8 cellular contexts compared by ENCODE assay signal in the genomic region with DNA sequence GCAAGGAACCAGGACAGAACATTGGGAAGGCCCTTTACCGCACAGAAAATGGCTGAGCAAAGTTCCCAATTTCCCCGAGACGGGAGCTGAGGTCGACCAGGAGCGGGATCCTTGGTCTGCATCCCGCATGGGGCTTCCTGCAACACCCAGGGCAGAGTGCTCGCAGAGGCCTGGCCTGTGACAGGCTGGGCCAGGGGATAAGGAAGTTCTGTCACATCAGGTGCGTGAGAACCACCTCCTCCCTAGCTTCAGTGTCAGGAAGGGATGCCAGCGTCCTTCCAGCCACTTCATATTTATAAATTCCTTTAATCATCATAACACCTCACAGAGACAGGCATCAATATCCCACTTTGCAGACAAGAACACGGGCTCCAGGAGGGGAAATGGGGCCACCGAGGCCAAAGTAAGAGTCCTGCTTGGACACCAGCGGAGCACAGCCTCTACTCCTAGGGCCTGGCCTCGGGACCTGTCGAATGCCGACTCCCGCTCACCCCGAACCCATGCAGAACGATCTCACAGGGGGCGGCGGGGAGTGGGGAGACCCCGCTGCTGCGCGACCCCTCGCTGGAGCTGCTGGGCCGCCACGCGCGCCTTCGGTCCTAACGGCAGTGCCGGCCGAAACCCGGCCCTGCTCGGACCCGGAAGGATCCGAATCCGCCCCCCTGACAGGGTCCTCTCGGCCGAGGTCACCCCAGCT. TPM values are rescaled to one million over a fixed set of nuclear protein-coding genes. Genes with fewer than 3 reads are reported as not detected.
DNase-seq lines count a peak whose midpoint lies in the region; ATAC-seq and TF ChIP-seq lines count a peak whose summit lies in the region.

No MANE protein-coding gene starts in this region.

- H3K4me1 Mint-ChIP-seq in activated CD8-positive, alpha-beta T cell treated with anti-CD3 and anti-CD28 coated beads for 36 hours (ENCODE audit: low read depth) = peaks cover 61% of the 10 kb centered on the region
- peaks cover 35% of the 10 kb centered on the region for H3K4me1 Mint-ChIP-seq in osteocyte (ENCODE audit: unreplicated experiment)

- H3K27ac Mint-ChIP-seq in activated CD8-positive, alpha-beta T cell treated with anti-CD3 and anti-CD28 coated beads for 36 hours = peak overlapping the region; percentile 99
- peak overlapping the region; percentile 99 for H3K27ac Mint-ChIP-seq in osteocyte (ENCODE audit: unreplicated experiment)

- H3K9me3 Mint-ChIP-seq in activated CD8-positive, alpha-beta T cell treated with anti-CD3 and anti-CD28 coated beads for 36 hours = no peaks in the 10 kb centered on the region
- H3K9me3 Mint-ChIP-seq in osteocyte (ENCODE audit: unreplicated experiment) = no peaks in the 10 kb centered on the region

- CTCF ChIA-PET in activated CD8-positive, alpha-beta T cell treated with anti-CD3 and anti-CD28 coated beads for 36 hours (lab: Charles Lee) = interaction anchor here (1.0 to 3.3 kb wide), 7 partner anchors 31 to 243 kb away, joined by 3 to 16 read pairs (median 5); a partner anchor contains a TSS

- no peak for TF ChIP-seq POLR2A in GM18505 (IDR thresholded peaks at IDR 0.05; ENCODE audit: borderline replicate concordance, extremely low read depth, insufficient read depth, insufficient read length)

- no peak for TF ChIP-seq CTCF in GM10266 (IDR thresholded peaks at IDR 0.05; ENCODE audit: control insufficient read depth, insufficient read depth, low read depth, missing control alignments)
- TF ChIP-seq CTCF in activated CD8-positive, alpha-beta T cell treated with anti-CD3 and anti-CD28 coated beads for 36 hours (IDR thresholded peaks at IDR 0.05) = no peak
- TF ChIP-seq CTCF in osteocyte (IDR thresholded peaks at IDR 0.05) = no peak

- DNase-seq in GM10266 (ENCODE audit: extremely low spot score) = peak; percentile 44
- DNase-seq in activated CD8-positive, alpha-beta T cell treated with anti-CD3 and anti-CD28 coated beads for 36 hours = peak; percentile 23
- DNase-seq in fibroblast of peridontal ligament (ENCODE audit: extremely low read depth) = peak; percentile 18
- DNase-seq in osteocyte (ENCODE audit: extremely low spot score, unreplicated experiment) = peak; percentile 81
- DNase-seq in GOT3 (lab: John Stamatoyannopoulos, UW) = no peak
- DNase-seq in DMS 273 (lab: John Stamatoyannopoulos, UW; ENCODE audit: unreplicated experiment) = no peak

- ATAC-seq in HG03095 (IDR thresholded peaks at IDR 0.05; ENCODE audit: unreplicated experiment) = peak; percentile 1
- ATAC-seq in activated CD8-positive, alpha-beta T cell treated with anti-CD3 and anti-CD28 coated beads for 36 hours = no peak
- no peak for ATAC-seq in GM18505 (IDR thresholded peaks at IDR 0.05; ENCODE audit: unreplicated experiment)

- peaks cover 55% of the 10 kb centered on the region for H3K36me3 Mint-ChIP-seq in activated CD8-positive, alpha-beta T cell treated with anti-CD3 and anti-CD28 coated beads for 36 hours (ENCODE audit: low read depth)
- H3K36me3 Mint-ChIP-seq in osteocyte (ENCODE audit: unreplicated experiment) = peaks cover 22% of the 10 kb centered on the region

- POLR2A ChIA-PET in activated CD8-positive, alpha-beta T cell treated with anti-CD3 and anti-CD28 coated beads for 36 hours (lab: Charles Lee) = interaction anchor here (0.7 to 5.9 kb wide), 11 partner anchors 10 to 489 kb away, joined by 3 to 43 read pairs (median 4); a partner anchor contains a TSS

- H3K27me3 Mint-ChIP-seq in activated CD8-positive, alpha-beta T cell treated with anti-CD3 and anti-CD28 coated beads for 36 hours = no peaks in the 10 kb centered on the region
- no peaks in the 10 kb centered on the region for H3K27me3 Mint-ChIP-seq in osteocyte (ENCODE audit: unreplicated experiment)

- intact Hi-C loops in activated CD8-positive, alpha-beta T cell treated with anti-CD3 and anti-CD28 coated beads for 36 hours (cut with micrococcal nuclease) = loop anchor here (1.0 kb wide), 1 partner anchor 30 kb away; a partner anchor contains a TSS

- peak overlapping the region; percentile 96 for H3K4me3 Mint-ChIP-seq in activated CD8-positive, alpha-beta T cell treated with anti-CD3 and anti-CD28 coated beads for 36 hours
- H3K4me3 Mint-ChIP-seq in osteocyte (ENCODE audit: unreplicated experiment) = peak overlapping the region; percentile 94

RNA-seq across cellular contexts. Expression of a gene that starts 0.5 kb away (rescaled TPM):
- total RNA-seq in activated CD8-positive, alpha-beta T cell treated with anti-CD3 and anti-CD28 coated beads for 36 hours = 10 to 100 TPM; 58.4 to 68.9 TPM
- 54.6 and 59.3 TPM in 2 replicates for total RNA-seq in osteocyte

RNA-seq across cellular contexts. Expression of a gene that starts 0.8 kb away (rescaled TPM):
- 100 to 1,000 TPM in 1 of 2 experiments, 10 to 100 TPM in 1; 96.5 to 108 TPM for total RNA-seq in activated CD8-positive, alpha-beta T cell treated with anti-CD3 and anti-CD28 coated beads for 36 hours
- 105 and 125 TPM in 2 replicates for total RNA-seq in osteocyte

RNA-seq across cellular contexts. Expression of a gene that starts 13.8 kb away (rescaled TPM):
- total RNA-seq in activated CD8-positive, alpha-beta T cell treated with anti-CD3 and anti-CD28 coated beads for 36 hours = not detected
- total RNA-seq in osteocyte = not detected in 2 replicates

RNA-seq across cellular contexts. Expression of a gene that starts 29.5 kb away (rescaled TPM):
- total RNA-seq in activated CD8-positive, alpha-beta T cell treated with anti-CD3 and anti-CD28 coated beads for 36 hours = 10 to 100 TPM; 27.7 to 32.1 TPM
- total RNA-seq in osteocyte = 23.2 and 25.7 TPM in 2 replicates

RNA-seq across cellular contexts. Expression of a gene that starts 30.1 kb away (rescaled TPM):
- 100 to 1,000 TPM; 220 to 228 TPM for total RNA-seq in activated CD8-positive, alpha-beta T cell treated with anti-CD3 and anti-CD28 coated beads for 36 hours
- 115 and 126 TPM in 2 replicates for total RNA-seq in osteocyte

Comparison
In these comparisons a context has a peak if more than half of its experiments do, and no peak if none do; other contexts are left out.
1. DNase-seq: peak in GM10266 (single experiment), activated CD8-positive, alpha-beta T cell treated with anti-CD3 and anti-CD28 coated beads for 36 hours (single experiment), fibroblast of peridontal ligament (single experiment) and osteocyte (single experiment); none in GOT3 (single experiment) and DMS 273 (single experiment).